17 cellular contexts compared by ENCODE assay signal in genomic region chr3:114436182-114436581, GRCh38.
"Had no signal": no experiment of that assay in that cellular context is flagged by ENCODE, and none has a peak within 500 bp of the region (broad histone marks: within the 10 kb centered on the region; RNA-seq: fewer than 3 reads in every experiment).

No MANE protein-coding gene starts in this region.

- H3K4me3 ChIP-seq: ascending aorta, lung, ovary, sigmoid colon, tibial artery, vagina had no signal

- H3K9me3 Mint-ChIP-seq: activated naive CD4-positive, alpha-beta T cell treated with anti-CD3 and anti-CD28 coated beads for 36 hours; activated naive CD8-positive, alpha-beta T cell treated with anti-CD3 and anti-CD28 coated beads, Interleukin-2, amount 50 U/mL, for 24 hours; activated T-helper 17 cell treated with anti-CD3 and anti-CD28 coated beads, Interleukin-2, amount 50 U/mL, for 72 hours; naive B cell had no signal

- H3K4me1 Mint-ChIP-seq: activated T-helper 17 cell treated with anti-CD3 and anti-CD28 coated beads, Interleukin-2, amount 50 U/mL, for 72 hours had no signal

- ATAC-seq: activated naive CD8-positive, alpha-beta T cell treated with anti-CD3 and anti-CD28 coated beads, Interleukin-2, amount 50 U/mL, for 24 hours; activated T-helper 17 cell treated with anti-CD3 and anti-CD28 coated beads, Interleukin-2, amount 50 U/mL, for 72 hours had no signal

- H3K9me3 ChIP-seq: ascending aorta, ovary, sigmoid colon, tibial artery, vagina had no signal

- H3K4me3 Mint-ChIP-seq: activated naive CD4-positive, alpha-beta T cell treated with anti-CD3 and anti-CD28 coated beads for 36 hours; activated naive CD8-positive, alpha-beta T cell treated with anti-CD3 and anti-CD28 coated beads, Interleukin-2, amount 50 U/mL, for 24 hours; activated T-helper 17 cell treated with anti-CD3 and anti-CD28 coated beads, Interleukin-2, amount 50 U/mL, for 72 hours; naive B cell had no signal

- FAIRE-seq: endometrium had no signal

- H3K36me3 Mint-ChIP-seq: naive B cell had no signal

- H3K27me3 Mint-ChIP-seq: activated naive CD8-positive, alpha-beta T cell treated with anti-CD3 and anti-CD28 coated beads, Interleukin-2, amount 50 U/mL, for 24 hours; activated T-helper 17 cell treated with anti-CD3 and anti-CD28 coated beads, Interleukin-2, amount 50 U/mL, for 72 hours; naive B cell had no signal

- H3K27ac Mint-ChIP-seq: activated naive CD4-positive, alpha-beta T cell treated with anti-CD3 and anti-CD28 coated beads for 36 hours; activated naive CD8-positive, alpha-beta T cell treated with anti-CD3 and anti-CD28 coated beads, Interleukin-2, amount 50 U/mL, for 24 hours; activated T-helper 17 cell treated with anti-CD3 and anti-CD28 coated beads, Interleukin-2, amount 50 U/mL, for 72 hours had no signal

- DNase-seq: activated CD4-positive, alpha-beta T cell treated with anti-CD3 and anti-CD28 coated beads for 1 hour; activated CD4-positive, alpha-beta T cell treated with anti-CD3 and anti-CD28 coated beads, Interleukin-2, amount 50 U/mL, for 4 hours; activated naive CD4-positive, alpha-beta T cell treated with anti-CD3 and anti-CD28 coated beads for 36 hours; activated naive CD8-positive, alpha-beta T cell treated with anti-CD3 and anti-CD28 coated beads, Interleukin-2, amount 50 U/mL, for 24 hours; activated T-cell treated with anti-CD3 and anti-CD28 coated beads for 4 hours; naive B cell; ovary; sigmoid colon; stimulated activated CD4-positive, alpha-beta T cell treated with anti-CD3 and anti-CD28 coated beads, Interleukin-12 subunit alpha, Interleukin-12 subunit beta, amount 100 ng/mL, for 4 hours; stimulated activated CD4-positive, alpha-beta T cell treated with anti-CD3 and anti-CD28 coated beads, Interleukin-2, amount 100 ng/mL, for 24 hours; stimulated activated naive CD4-positive, alpha-beta T cell; tibial artery had no signal

- H3K4me1 ChIP-seq: ascending aorta, vagina had no signal

- H3K36me3 ChIP-seq: ascending aorta, ovary, sigmoid colon, tibial artery, vagina had no signal

- H3K27ac ChIP-seq: ascending aorta, ovary, sigmoid colon, tibial artery, vagina had no signal

- H3K27me3 ChIP-seq: ascending aorta, ovary, sigmoid colon, tibial artery, vagina had no signal
